Comparison of ENCODE assay signal across 1 cellular context in the genomic region with DNA sequence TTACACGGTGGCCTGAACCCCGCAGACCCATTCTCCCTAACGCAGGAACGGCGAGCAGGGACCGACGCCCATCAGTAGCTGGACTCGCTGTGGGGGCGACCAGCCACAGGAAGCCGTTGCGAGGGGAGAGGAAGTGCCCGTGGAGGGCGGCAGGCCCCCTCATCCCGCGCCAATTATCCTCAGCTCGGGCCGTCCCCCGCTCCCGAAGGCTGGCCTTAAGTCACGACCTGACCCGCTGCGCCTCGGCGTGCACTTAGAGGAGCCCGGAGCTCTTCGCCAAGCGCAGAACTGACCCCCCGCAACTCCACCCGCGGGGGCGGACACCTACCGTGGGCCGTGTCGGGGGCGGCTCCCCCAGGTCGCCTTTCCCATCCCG.
TF ChIP-seq lines count a peak whose summit lies in the region.

No MANE protein-coding gene starts in this region.

TF ChIP-seq in GM12878, 131 proteins besides CTCF, POLR2A, EP300 and RAD21 (continued from another document):
- TF ChIP-seq, protein P1, sequence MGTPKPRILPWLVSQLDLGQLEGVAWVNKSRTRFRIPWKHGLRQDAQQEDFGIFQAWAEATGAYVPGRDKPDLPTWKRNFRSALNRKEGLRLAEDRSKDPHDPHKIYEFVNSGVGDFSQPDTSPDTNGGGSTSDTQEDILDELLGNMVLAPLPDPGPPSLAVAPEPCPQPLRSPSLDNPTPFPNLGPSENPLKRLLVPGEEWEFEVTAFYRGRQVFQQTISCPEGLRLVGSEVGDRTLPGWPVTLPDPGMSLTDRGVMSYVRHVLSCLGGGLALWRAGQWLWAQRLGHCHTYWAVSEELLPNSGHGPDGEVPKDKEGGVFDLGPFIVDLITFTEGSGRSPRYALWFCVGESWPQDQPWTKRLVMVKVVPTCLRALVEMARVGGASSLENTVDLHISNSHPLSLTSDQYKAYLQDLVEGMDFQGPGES (IDR thresholded peaks at IDR 0.05) = no peak
- no peak for TF ChIP-seq ATF7 (IDR thresholded peaks at IDR 0.05; ENCODE audit: low read depth)
- no peak for TF ChIP-seq CBX5 (IDR thresholded peaks at IDR 0.05; ENCODE audit: low read depth)
